ENCODE assay signal across 27 cellular contexts in the genomic region with DNA sequence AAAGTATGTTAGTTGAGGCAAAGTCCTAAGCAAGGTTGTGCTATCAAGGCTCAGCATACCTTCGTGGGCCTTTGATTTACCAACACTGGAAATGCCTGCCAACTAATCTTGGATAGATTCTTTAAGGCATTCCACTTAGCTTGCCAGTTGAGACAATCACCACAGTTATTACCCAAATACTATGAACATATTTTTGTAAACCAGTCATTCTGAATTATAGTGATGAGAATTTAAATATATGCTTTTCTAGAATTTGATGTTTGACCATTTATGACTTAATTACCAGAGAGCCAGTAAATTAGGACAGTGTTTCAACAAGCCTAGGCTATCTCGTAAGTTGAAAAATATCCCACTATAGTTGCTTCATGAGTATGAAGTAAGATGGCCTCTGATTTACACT. TPM values are rescaled to one million over a fixed set of nuclear protein-coding genes. Genes with fewer than 3 reads are reported as not detected.
DNase-seq lines count a peak whose midpoint lies in the region; ATAC-seq, FAIRE-seq and TF ChIP-seq lines count a peak whose summit lies in the region.
"Had no signal": no experiment of that assay in that cellular context is flagged by ENCODE, and none has a peak within 500 bp of the region (broad histone marks: within the 10 kb centered on the region; RNA-seq: fewer than 3 reads in every experiment).

No MANE protein-coding gene starts in this region.

- H4K20me1 ChIP-seq in IMR-90 (ENCODE audit: insufficient read depth, low read length): peaks cover 6% of the 10 kb centered on the region; the same call in 1 of the 2 replicates

- CTCF ChIA-PET in IMR-90 (lab: Yijun Ruan, JAX): interaction anchor here (1.2 kb wide), 1 partner anchor 50 kb away, joined by 3 read pairs; no protein-coding TSS in a partner anchor
- CTCF ChIA-PET in activated CD4-positive, alpha-beta memory T cell treated with anti-CD3 and anti-CD28 coated beads, Interleukin-2, amount 10 ng/mL, durations not matched to agents 7 days and 5 days (lab: Charles Lee): interaction anchor here (4.6 kb wide), 1 partner anchor 19 kb away, joined by 27 read pairs; no protein-coding TSS in a partner anchor

- in situ Hi-C loops in IMR-90 (cut with MboI; ENCODE audit: low sequenced_read_pairs) (no loop called here), brain microvascular endothelial cell (cut with HindIII; ENCODE audit: low pct_ligation_motif_present, low sequenced_read_pairs) (no loop called here)

- H3K27me3 ChIP-seq in IMR-90 (ENCODE audit: control insufficient read depth, insufficient read depth, low read length) (no peaks in the 10 kb centered on the region), brain microvascular endothelial cell (replicated peaks) (no peaks in the 10 kb centered on the region)
- H3K27me3 ChIP-seq: esophagus muscularis mucosa, hepatocyte had no signal

- TF ChIP-seq RAD21 in IMR-90 (IDR thresholded peaks at IDR 0.05; ENCODE audit: low read length): no peak

- H3K79me1 ChIP-seq in IMR-90 (ENCODE audit: low read depth in 1 of 2, low read length in 2 of 2): peaks cover 7 to 30% of the 10 kb centered on the region in 2 experiments

- ATAC-seq in IMR-90 (ENCODE audit: low read depth) (peak; percentile 81), HG02885 (IDR thresholded peaks at IDR 0.05; ENCODE audit: poor library complexity, unreplicated experiment) (no peak)
- ATAC-seq: naive thymus-derived CD8-positive, alpha-beta T cell had no signal

- H3K9me3 ChIP-seq in IMR-90 (ENCODE audit: control insufficient read depth, insufficient read depth, low read length): no peaks in the 10 kb centered on the region
- H3K9me3 ChIP-seq: esophagus muscularis mucosa had no signal

- peaks cover 18% of the 10 kb centered on the region for H3K36me3 ChIP-seq in IMR-90 (ENCODE audit: control insufficient read depth, insufficient read depth, low read length)
- H3K36me3 ChIP-seq in brain microvascular endothelial cell (replicated peaks): peaks cover 30% of the 10 kb centered on the region

- no peak for TF ChIP-seq POLR2A in IMR-90 (IDR thresholded peaks at IDR 0.05; ENCODE audit: low read depth, low read length)

- WGBS in IMR-90 (ENCODE audit: extremely low coverage in 2 of 2, insufficient read length in 1 of 2), 2 experiments: 80% methylated on average over 1 of the region's 2 CpGs; no CpG with 5 or more reads in 1 of the 2 experiments

- H3K4me3 Mint-ChIP-seq in CD14-positive monocyte: no peak overlapping the region
- H3K4me3 Mint-ChIP-seq in activated CD4-positive, alpha-beta memory T cell treated with anti-CD3 and anti-CD28 coated beads, Interleukin-2, amount 10 ng/mL, durations not matched to agents 7 days and 5 days: no peak overlapping the region
- H3K4me3 Mint-ChIP-seq: activated naive CD4-positive, alpha-beta T cell treated with anti-CD3 and anti-CD28 coated beads for 36 hours; activated T-cell treated with anti-CD3 and anti-CD28 coated beads, Interleukin-2, amount 50 U/mL, for 24 hours; brain; memory B cell; naive thymus-derived CD8-positive, alpha-beta T cell; T-helper 1 cell treated with Interleukin-12 subunit alpha and Interleukin-12 subunit beta and Interleukin-4 antibody, amounts not matched to agents 30 μg/mL and 1 μg/mL, for 36 hours had no signal

- H2AK5ac ChIP-seq in IMR-90 (ENCODE audit: low read depth, low read length): no peak overlapping the region

- H3K4ac ChIP-seq in IMR-90 (ENCODE audit: low read depth, low read length): no peak overlapping the region

- no peak for TF ChIP-seq CTCF in AG10803 (conservative IDR thresholded peaks at IDR 0.05; ENCODE audit: low read length)
- TF ChIP-seq CTCF in IMR-90 (conservative IDR thresholded peaks at IDR 0.05; ENCODE audit: low read depth, low read length): no peak
- no peak for TF ChIP-seq CTCF in brain microvascular endothelial cell (IDR thresholded peaks at IDR 0.05; ENCODE audit: low read depth, low read length, missing control alignments)
- no peak for TF ChIP-seq CTCF in CD14-positive monocyte (IDR thresholded peaks at IDR 0.05)

- H3K9me3 Mint-ChIP-seq in CD14-positive monocyte: no peaks in the 10 kb centered on the region
- H3K9me3 Mint-ChIP-seq in activated CD4-positive, alpha-beta memory T cell treated with anti-CD3 and anti-CD28 coated beads, Interleukin-2, amount 10 ng/mL, durations not matched to agents 7 days and 5 days: no peaks in the 10 kb centered on the region
- H3K9me3 Mint-ChIP-seq: activated naive CD4-positive, alpha-beta T cell treated with anti-CD3 and anti-CD28 coated beads for 36 hours; activated T-cell treated with anti-CD3 and anti-CD28 coated beads, Interleukin-2, amount 50 U/mL, for 24 hours; brain; memory B cell; naive thymus-derived CD8-positive, alpha-beta T cell; T-helper 1 cell treated with Interleukin-12 subunit alpha and Interleukin-12 subunit beta and Interleukin-4 antibody, amounts not matched to agents 30 μg/mL and 1 μg/mL, for 36 hours had no signal

- dilution Hi-C loops in IMR-90 (cut with HindIII; ENCODE audit: low sequenced_read_pairs, unreplicated experiment): no loop called here

- H3K14ac ChIP-seq in IMR-90 (replicated peaks; ENCODE audit: low read depth, low read length): no peak overlapping the region

- H3K9me1 ChIP-seq in IMR-90 (ENCODE audit: insufficient read depth, low read length): no peaks in the 10 kb centered on the region

- H3K56ac ChIP-seq in IMR-90 (ENCODE audit: extremely low read depth, insufficient read depth, low read length): no peak overlapping the region

- no peaks in the 10 kb centered on the region for H3K4me1 Mint-ChIP-seq in CD14-positive monocyte
- peaks cover 47% of the 10 kb centered on the region for H3K4me1 Mint-ChIP-seq in activated CD4-positive, alpha-beta memory T cell treated with anti-CD3 and anti-CD28 coated beads, Interleukin-2, amount 10 ng/mL, durations not matched to agents 7 days and 5 days
- H3K4me1 Mint-ChIP-seq: brain had no signal

- H3K27me3 Mint-ChIP-seq in CD14-positive monocyte (ENCODE audit: low read depth in 3 of 3): no peaks in the 10 kb centered on the region
- no peaks in the 10 kb centered on the region for H3K27me3 Mint-ChIP-seq in activated CD4-positive, alpha-beta memory T cell treated with anti-CD3 and anti-CD28 coated beads, Interleukin-2, amount 10 ng/mL, durations not matched to agents 7 days and 5 days
- H3K27me3 Mint-ChIP-seq: activated T-cell treated with anti-CD3 and anti-CD28 coated beads, Interleukin-2, amount 50 U/mL, for 24 hours; brain; memory B cell; naive thymus-derived CD8-positive, alpha-beta T cell had no signal

- H2AK9ac ChIP-seq in IMR-90 (replicated peaks; ENCODE audit: low read depth, low read length, poor library complexity): no peak overlapping the region

- POLR2A ChIA-PET in IMR-90 (lab: Charles Lee; ENCODE audit: unreplicated experiment): no interaction called here
- POLR2A ChIA-PET in activated CD4-positive, alpha-beta memory T cell treated with anti-CD3 and anti-CD28 coated beads, Interleukin-2, amount 10 ng/mL, durations not matched to agents 7 days and 5 days (lab: Charles Lee): interaction anchor here (1.3 to 5.0 kb wide), 7 partner anchors 14 to 31 kb away, joined by 3 to 70 read pairs (median 8); a partner anchor contains a TSS

- H3K18ac ChIP-seq in IMR-90 (ENCODE audit: low read depth, low read length): no peak overlapping the region

- H2BK120ac ChIP-seq in IMR-90 (ENCODE audit: low read depth, low read length): no peak overlapping the region

- H3K27ac Mint-ChIP-seq in CD14-positive monocyte: no peak overlapping the region
- no peak overlapping the region for H3K27ac Mint-ChIP-seq in activated CD4-positive, alpha-beta memory T cell treated with anti-CD3 and anti-CD28 coated beads, Interleukin-2, amount 10 ng/mL, durations not matched to agents 7 days and 5 days
- H3K27ac Mint-ChIP-seq: activated naive CD4-positive, alpha-beta T cell treated with anti-CD3 and anti-CD28 coated beads for 36 hours; brain; memory B cell had no signal

- no peak overlapping the region for H2AFZ ChIP-seq in IMR-90 (replicated peaks; ENCODE audit: low read length, poor library complexity)
- H2AFZ ChIP-seq: hepatocyte, parathyroid adenoma had no signal

- TSS peak; percentile 86 for BruUV-seq in IMR-90 (replicated peaks; lab: Mats Ljungman, UMichigan)

- no peak overlapping the region for H3K23ac ChIP-seq in IMR-90 (ENCODE audit: low read depth, low read length)

- intact Hi-C loops in IMR-90 (cut with micrococcal nuclease): loop anchor here (5.0 kb wide), 1 partner anchor 53 kb away; no protein-coding TSS in a partner anchor
- intact Hi-C loops in CD14-positive monocyte (cut with micrococcal nuclease): no loop called here

- H3K27ac ChIP-seq in IMR-90 (ENCODE audit: insufficient read depth, low read length) (peak overlapping the region; percentile 29; the same call in 1 of the 2 replicates), brain microvascular endothelial cell (no peak overlapping the region)
- H3K27ac ChIP-seq: esophagus muscularis mucosa, hepatocyte, parathyroid adenoma, VCaP had no signal

- H3K4me2 ChIP-seq in IMR-90 (ENCODE audit: low read depth, low read length): peak overlapping the region; percentile 66; the same call in 1 of the 2 replicates
- H3K4me2 ChIP-seq: hepatocyte had no signal

- no peak overlapping the region for H4K91ac ChIP-seq in IMR-90 (ENCODE audit: insufficient read depth, low read depth, low read length)

- H3K9ac ChIP-seq in IMR-90 (ENCODE audit: low read depth, low read length): no peak overlapping the region
- H3K9ac ChIP-seq: parathyroid adenoma had no signal

- peak overlapping the region; percentile 63; the same call in 1 of the 2 replicates for H4K5ac ChIP-seq in IMR-90 (ENCODE audit: low read depth, low read length)

- H2BK20ac ChIP-seq in IMR-90 (ENCODE audit: low read depth, low read length): no peak overlapping the region

- H2BK5ac ChIP-seq in IMR-90 (ENCODE audit: low read depth, low read length, poor library complexity, severe bottlenecking): peak overlapping the region; percentile 39

- FAIRE-seq in islet of Langerhans (lab: Jason Lieb, UNC): peak; percentile 17
- FAIRE-seq: kidney had no signal

- H2BK15ac ChIP-seq in IMR-90 (ENCODE audit: low read depth, low read length): no peak overlapping the region; the same call in 2 of the 3 replicates

- peaks cover 52 to 72% of the 10 kb centered on the region in 2 donors for H3K36me3 Mint-ChIP-seq in CD14-positive monocyte
- peaks cover 78% of the 10 kb centered on the region for H3K36me3 Mint-ChIP-seq in activated CD4-positive, alpha-beta memory T cell treated with anti-CD3 and anti-CD28 coated beads, Interleukin-2, amount 10 ng/mL, durations not matched to agents 7 days and 5 days (ENCODE audit: low read depth)

- no peak overlapping the region for H4K8ac ChIP-seq in IMR-90 (ENCODE audit: low read depth in 2 of 2, low read length in 2 of 2)

- H3K4me3 ChIP-seq in AG10803 (ENCODE audit: low read length): no peak overlapping the region
- H3K4me3 ChIP-seq in IMR-90 (ENCODE audit: insufficient read depth, low read depth, low read length): no peak overlapping the region
- H3K4me3 ChIP-seq in brain microvascular endothelial cell (ENCODE audit: low read depth, low read length): no peak overlapping the region
- H3K4me3 ChIP-seq: esophagus muscularis mucosa, hepatocyte had no signal

- DNase-seq in AG10803 (ENCODE audit: low read depth): peak; percentile 86
- DNase-seq in IMR-90: peak; percentile 60
- peak; percentile 14 for DNase-seq in brain microvascular endothelial cell
- DNase-seq in CD14-positive monocyte (ENCODE audit: low spot score): no peak
- DNase-seq in activated CD4-positive, alpha-beta memory T cell treated with anti-CD3 and anti-CD28 coated beads, Interleukin-2, amount 10 ng/mL, durations not matched to agents 7 days and 5 days: no peak
- DNase-seq in NCI-H146 (lab: John Stamatoyannopoulos, UW): no peak
- DNase-seq: activated CD4-positive, alpha-beta T cell treated with anti-CD3 and anti-CD28 coated beads, Interleukin-2, amount 50 U/mL, for 48 hours; activated naive CD4-positive, alpha-beta T cell treated with anti-CD3 and anti-CD28 coated beads for 36 hours; activated T-cell treated with anti-CD3 and anti-CD28 coated beads, Interleukin-2, amount 50 U/mL, for 24 hours; DMS 273 treated with DMSO at 0.1 percent for 48 hours; KBM-7; kidney; naive thymus-derived CD8-positive, alpha-beta T cell; NCI-H1048; NCI-H526 treated with DMSO at 0.1 percent for 48 hours; SHP77 treated with DMSO at 0.1 percent for 48 hours; stimulated activated CD4-positive, alpha-beta T cell treated with anti-CD3 and anti-CD28 coated beads, Interleukin-2, amount 100 ng/mL, for 48 hours had no signal

- peaks cover 4% of the 10 kb centered on the region; the same call in 1 of the 2 replicates for H3K4me1 ChIP-seq in IMR-90 (ENCODE audit: control insufficient read depth, insufficient read depth, low read length)
- H3K4me1 ChIP-seq: esophagus muscularis mucosa, parathyroid adenoma had no signal

RNA-seq across cellular contexts. Expression of a gene that starts 15.5 kb away (rescaled TPM):
- 65.4 and 68.3 TPM in 2 replicates for total RNA-seq in IMR-90 (2012; rRNA removed)
- 5.3 and 8.0 TPM in 2 replicates for polyA plus RNA-seq in IMR-90 (2012; rRNA removed)
- polyA plus RNA-seq in IMR-90 (2012; cell fraction: cytosol; rRNA removed): 0.97 and 2.0 TPM in 2 replicates
- 1.3 and 8.7 TPM in 2 replicates for polyA plus RNA-seq in IMR-90 (2012; cell fraction: nucleus; rRNA removed; ENCODE audit: low replicate concordance)
- 1 to 10 TPM; 4.2 TPM for polyA plus RNA-seq in CD14-positive monocyte
- 10 to 100 TPM; 54.3 to 56.6 TPM for total RNA-seq in activated CD4-positive, alpha-beta memory T cell treated with anti-CD3 and anti-CD28 coated beads, Interleukin-2, amount 10 ng/mL, durations not matched to agents 7 days and 5 days
- total RNA-seq: H4 had no signal

RNA-seq across cellular contexts. Expression of a gene that starts 34.6 kb away (rescaled TPM):
- 48.8 and 77.8 TPM in 2 replicates for total RNA-seq in IMR-90 (2012; rRNA removed)
- polyA plus RNA-seq in IMR-90 (2012; rRNA removed) (38.2 and 50.1 TPM in 2 replicates), CD14-positive monocyte (10 to 100 TPM in 1 of 2 donors, 1 to 10 TPM in 1; 6.8 to 17.2 TPM)
- polyA plus RNA-seq in IMR-90 (2012; cell fraction: cytosol; rRNA removed): 14.0 and 14.4 TPM in 2 replicates
- polyA plus RNA-seq in IMR-90 (2012; cell fraction: nucleus; rRNA removed; ENCODE audit: low replicate concordance): 24.3 and 40.9 TPM in 2 replicates
- 100 to 1,000 TPM; 217 to 222 TPM for total RNA-seq in activated CD4-positive, alpha-beta memory T cell treated with anti-CD3 and anti-CD28 coated beads, Interleukin-2, amount 10 ng/mL, durations not matched to agents 7 days and 5 days

RNA-seq across cellular contexts. Expression of a gene that starts 35.0 kb away (rescaled TPM):
- 16.8 and 36.9 TPM in 2 replicates for total RNA-seq in IMR-90 (2012; rRNA removed)
- 9.7 and 15.2 TPM in 2 replicates for polyA plus RNA-seq in IMR-90 (2012; rRNA removed)
- 1.4 and 1.5 TPM in 2 replicates for polyA plus RNA-seq in IMR-90 (2012; cell fraction: cytosol; rRNA removed)
- 5.0 and 42.4 TPM in 2 replicates for polyA plus RNA-seq in IMR-90 (2012; cell fraction: nucleus; rRNA removed; ENCODE audit: low replicate concordance)
- 1 to 10 TPM; 1.3 to 1.4 TPM for polyA plus RNA-seq in CD14-positive monocyte
- total RNA-seq in activated CD4-positive, alpha-beta memory T cell treated with anti-CD3 and anti-CD28 coated beads, Interleukin-2, amount 10 ng/mL, durations not matched to agents 7 days and 5 days: 10 to 100 TPM; 22.8 to 25.9 TPM

Comparison
In these comparisons a context has a peak if more than half of its experiments do, and no peak if none do; other contexts are left out.
1. DNase-seq: peak in AG10803 (single experiment), IMR-90 (single experiment) and brain microvascular endothelial cell (single experiment); none in CD14-positive monocyte (single experiment), activated CD4-positive, alpha-beta memory T cell treated with anti-CD3 and anti-CD28 coated beads, Interleukin-2, amount 10 ng/mL, durations not matched to agents 7 days and 5 days (single experiment) and NCI-H146 (single experiment).